Comparison of ENCODE assay signal across 10 cellular contexts in the genomic region with DNA sequence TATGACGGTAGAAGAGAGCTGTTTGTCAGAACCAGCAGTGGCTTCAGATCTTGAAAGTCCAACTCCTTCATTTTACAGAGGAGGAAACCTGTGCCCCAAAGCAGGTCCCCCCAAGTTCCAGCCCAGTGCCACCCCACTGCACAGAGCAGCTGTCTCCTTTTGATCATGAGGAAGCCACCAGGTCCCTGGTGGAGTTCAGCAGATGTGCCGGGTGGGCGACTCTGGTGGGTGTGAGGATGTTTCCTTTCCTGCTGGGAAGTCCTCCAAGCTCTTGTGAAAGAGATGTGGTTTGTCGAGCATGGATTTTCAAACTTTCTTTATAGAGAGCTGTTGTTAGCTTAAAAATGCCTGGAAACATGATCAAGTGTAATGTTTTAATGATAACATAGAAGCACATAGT. TPM values are rescaled to one million over a fixed set of nuclear protein-coding genes. Genes with fewer than 3 reads are reported as not detected.
DNase-seq lines count a peak whose midpoint lies in the region; ATAC-seq, FAIRE-seq and TF ChIP-seq lines count a peak whose summit lies in the region.
"Had no signal": no experiment of that assay in that cellular context is flagged by ENCODE, and none has a peak within 500 bp of the region (broad histone marks: within the 10 kb centered on the region; RNA-seq: fewer than 3 reads in every experiment).

No MANE protein-coding gene starts in this region.

- H3K4me3 Mint-ChIP-seq in memory B cell (peak overlapping the region; percentile 22), H9 (no peak overlapping the region)

- H4K20me1 ChIP-seq in HepG2 (ENCODE audit: insufficient read depth, low read length), result peaks cover 76% of the 10 kb centered on the region
- H4K20me1 ChIP-seq in H9 (ENCODE audit: control insufficient read depth, insufficient read depth, insufficient read length), result no peaks in the 10 kb centered on the region

- no peaks in the 10 kb centered on the region for H3K79me1 ChIP-seq in H9 (ENCODE audit: insufficient read depth, low read depth, low read length, poor library complexity, severe bottlenecking)

- no peak overlapping the region for H2BK15ac ChIP-seq in H9 (ENCODE audit: low read depth, low read length)

- BruUV-seq in HepG2 (replicated peaks; lab: Mats Ljungman, UMichigan), result no TSS peak

- 23% methylated on average over 4 of the region's 4 CpGs for whole genome bisulfite sequencing in liver
- WGBS in HepG2 (ENCODE audit: low lambda C conversion rate), result 84% methylated on average over 4 of the region's 4 CpGs
- no CpG with 5 or more reads among the region's 4 CpGs for WGBS in H9 (ENCODE audit: extremely low coverage, insufficient read length, low lambda C conversion rate)

- no peak for FAIRE-seq in HepG2 (lab: Jason Lieb, UNC)
- FAIRE-seq: K562 had no signal

- H3K27me3 ChIP-seq in liver (ENCODE audit: control insufficient read depth in 4 of 4, insufficient read depth in 4 of 4, low read length in 3 of 4) (no peaks in the 10 kb centered on the region), HepG2 (ENCODE audit: control insufficient read depth in 1 of 2, insufficient read depth in 2 of 2, low read length in 2 of 2) (no peaks in the 10 kb centered on the region), ascending aorta (no peaks in the 10 kb centered on the region), H9 (ENCODE audit: insufficient read depth, low read length) (no peaks in the 10 kb centered on the region)

- H3K4me3 ChIP-seq in liver (ENCODE audit: low read depth in 1 of 3, low read length in 3 of 3) (no peak overlapping the region), HepG2 (replicated peaks in 1 of 3; ENCODE audit: insufficient read depth in 1 of 3, low read depth in 2 of 3, low read length in 3 of 3) (no peak overlapping the region), ascending aorta (no peak overlapping the region)
- H3K4me3 ChIP-seq: K562 had no signal

- no peak overlapping the region for H3K4ac ChIP-seq in H9 (ENCODE audit: low read depth, low read length)

- H4K91ac ChIP-seq in H9 (ENCODE audit: insufficient read length, low read depth, low read length), result no peak overlapping the region

- no peak overlapping the region for H2BK120ac ChIP-seq in H9 (ENCODE audit: low read depth, low read length, poor library complexity, severe bottlenecking)

- H2AFZ ChIP-seq in HepG2 (ENCODE audit: low read length) (no peak overlapping the region), H9 (ENCODE audit: low read length) (no peak overlapping the region)

- H3K9ac ChIP-seq in liver (ENCODE audit: low read depth in 1 of 2, low read length in 2 of 2), result no peak overlapping the region
- no peak overlapping the region for H3K9ac ChIP-seq in HepG2 (ENCODE audit: insufficient read depth, low read depth, low read length)
- no peak overlapping the region for H3K9ac ChIP-seq in H9 (ENCODE audit: extremely low read depth, insufficient read length, low read length)

- no peak overlapping the region for H3K23ac ChIP-seq in H9 (ENCODE audit: insufficient read length, low read depth, low read length)

- H3K9me3 ChIP-seq in liver (ENCODE audit: control insufficient read depth in 4 of 4, low read length in 3 of 4) (no peaks in the 10 kb centered on the region), HepG2 (ENCODE audit: low read length) (no peaks in the 10 kb centered on the region), ascending aorta (no peaks in the 10 kb centered on the region), H9 (ENCODE audit: control insufficient read depth, low read depth, low read length) (no peaks in the 10 kb centered on the region)

- no peaks in the 10 kb centered on the region for H3K23me2 ChIP-seq in H9 (ENCODE audit: insufficient read length, low read depth, low read length, poor library complexity, severe bottlenecking)

- no peak overlapping the region for H2BK12ac ChIP-seq in H9 (ENCODE audit: insufficient read length, low read depth, low read length)

- DNase-seq in HepG2 (ENCODE audit: low spot score) (no peak), ascending aorta (ENCODE audit: low spot score in 2 of 2) (no peak), memory B cell (ENCODE audit: low spot score in 2 of 2) (no peak), left colon (no peak), H9 (no peak)
- DNase-seq: activated CD8-positive, alpha-beta memory T cell treated with anti-CD3 and anti-CD28 coated beads for 24 hours had no signal

- H3K4me2 ChIP-seq in HepG2 (ENCODE audit: low read depth, low read length) (no peak overlapping the region), H9 (ENCODE audit: insufficient read depth, insufficient read length, low read length) (no peak overlapping the region)

- H3K27ac ChIP-seq in liver (ENCODE audit: low read depth in 1 of 2, low read length in 2 of 2), result peak overlapping the region; percentile 45 to 69
- no peak overlapping the region for H3K27ac ChIP-seq in HepG2 (ENCODE audit: extremely low read length, insufficient read depth, low read length)
- H3K27ac ChIP-seq in ascending aorta, result peak overlapping the region; percentile 25 to 29
- H3K27ac ChIP-seq in H9 (ENCODE audit: insufficient read length, low read depth, low read length), result no peak overlapping the region

- no peak overlapping the region for H2BK5ac ChIP-seq in H9 (ENCODE audit: insufficient read length, low read length)

- H3K14ac ChIP-seq in H9 (ENCODE audit: insufficient read depth, low read length), result no peak overlapping the region; the same call in 1 of the 2 replicates

- ATAC-seq in HepG2 (no peak), memory B cell (ENCODE audit: low read depth) (no peak), left colon (no peak), HG02759 (IDR thresholded peaks at IDR 0.05; ENCODE audit: unreplicated experiment) (no peak), GM18861 (IDR thresholded peaks at IDR 0.05; ENCODE audit: unreplicated experiment) (no peak)
- ATAC-seq: K562 had no signal

- no peak for TF ChIP-seq CTCF in liver (IDR thresholded peaks at IDR 0.05; ENCODE audit: low read depth, low read length, missing input control)
- no peak for TF ChIP-seq CTCF in HepG2 (CRISPR knock-in tag; IDR thresholded peaks at IDR 0.05)
- TF ChIP-seq CTCF in ascending aorta (IDR thresholded peaks at IDR 0.05), result no peak
- no peak for TF ChIP-seq CTCF in H9 (conservative IDR thresholded peaks at IDR 0.05)

- H2AK5ac ChIP-seq in H9 (ENCODE audit: insufficient read length, low read length), result no peak overlapping the region

- H3K79me2 ChIP-seq in HepG2 (ENCODE audit: insufficient read depth, low read length) (peaks cover 82% of the 10 kb centered on the region), H9 (ENCODE audit: insufficient read depth, low read length) (no peaks in the 10 kb centered on the region)

- H4K5ac ChIP-seq in H9 (ENCODE audit: insufficient read length, low read depth, low read length), result no peak overlapping the region

- TF ChIP-seq EP300 in HepG2 (IDR thresholded peaks at IDR 0.05; ENCODE audit: low read depth in 2 of 2, low read length in 2 of 2), result no peak
- TF ChIP-seq EP300 in HepG2 (CRISPR knock-in tag; IDR thresholded peaks at IDR 0.05; ENCODE audit: borderline replicate concordance), result no peak

- no peak overlapping the region for H3K18ac ChIP-seq in H9 (ENCODE audit: insufficient read length, low read depth, low read length)

- in situ Hi-C loops in HepG2 (cut with HindIII; ENCODE audit: extremely low pct_ligation_motif_present, low pct_unique_long_range_greater_than_20kb), result no loop called here

- no peak overlapping the region for H2BK20ac ChIP-seq in H9 (ENCODE audit: low read depth, low read length, poor library complexity, severe bottlenecking)

- H3K4me1 ChIP-seq in liver (ENCODE audit: control insufficient read depth in 4 of 4, insufficient read depth in 4 of 4, low read length in 3 of 4) (peaks cover 11 to 50% (median 40%) of the 10 kb centered on the region in 4 donors), HepG2 (ENCODE audit: insufficient read depth, low read length) (peaks cover 75% of the 10 kb centered on the region), ascending aorta (peaks cover 20 to 79% of the 10 kb centered on the region in 2 donors), H9 (ENCODE audit: insufficient read depth, low read length) (no peaks in the 10 kb centered on the region)

- H3T11ph ChIP-seq in H9 (ENCODE audit: low read length), result no peak overlapping the region

- no peak for TF ChIP-seq POLR2A in HepG2 (IDR thresholded peaks at IDR 0.05; ENCODE audit: insufficient read depth in 1 of 2, low read depth in 2 of 2, low read length in 2 of 2)

- POLR2A ChIA-PET in HepG2 (lab: Yijun Ruan, JAX), result interaction anchor here (0.9 to 2.2 kb wide), 7 partner anchors 11 to 58 kb away, joined by 4 to 17 read pairs (median 6); a partner anchor contains a TSS

- intact Hi-C loops in HepG2 (cut with micrococcal nuclease; ENCODE audit: unreplicated experiment) (no loop called here), ascending aorta (cut with DNase I) (no loop called here), left colon (cut with DNase I, micrococcal nuclease) (no loop called here)

- no peak for TF ChIP-seq RAD21 in liver (IDR thresholded peaks at IDR 0.05)
- no peak for TF ChIP-seq RAD21 in HepG2 (CRISPR knock-in tag; IDR thresholded peaks at IDR 0.05)

- CTCF ChIA-PET in HepG2 (lab: Yijun Ruan, JAX; ENCODE audit: low intra/inter-chr PET ratio, low total read pairs), result no interaction called here

- H3K9me3 Mint-ChIP-seq in memory B cell, result peaks cover 2% of the 10 kb centered on the region
- no peaks in the 10 kb centered on the region for H3K9me3 Mint-ChIP-seq in H9

- H3K4me1 Mint-ChIP-seq in memory B cell (peaks cover 65% of the 10 kb centered on the region), H9 (peaks cover 11 to 25% of the 10 kb centered on the region in 2 experiments; a peak in 3 of 4 replicates)

- no peak overlapping the region for H4K8ac ChIP-seq in H9 (replicated peaks; ENCODE audit: insufficient read length, low read depth, low read length)

- no peaks in the 10 kb centered on the region for H3K36me3 ChIP-seq in liver (ENCODE audit: control insufficient read depth in 4 of 4, insufficient read depth in 3 of 4, low read depth in 1 of 4, low read length in 3 of 4)
- H3K36me3 ChIP-seq in HepG2 (replicated peaks in 1 of 2; ENCODE audit: control insufficient read depth in 1 of 2, insufficient read depth in 2 of 2, low read length in 2 of 2), result peaks cover 0 to 25% of the 10 kb centered on the region in 2 experiments; a peak in 3 of 5 replicates
- H3K36me3 ChIP-seq in ascending aorta, result no peaks in the 10 kb centered on the region

- no peak overlapping the region for H3K56ac ChIP-seq in H9 (ENCODE audit: insufficient read length, low read depth, low read length)

- H3K36me3 Mint-ChIP-seq in memory B cell (peaks cover 8% of the 10 kb centered on the region), H9 (ENCODE audit: insufficient read depth in 1 of 3, low read depth in 3 of 3) (no peaks in the 10 kb centered on the region)

- H3K27ac Mint-ChIP-seq in memory B cell (peak overlapping the region; percentile 97), H9 (peak overlapping the region in 1 of 3 experiments; percentile 39; a peak in 1 of 7 replicates)

- H3K27me3 Mint-ChIP-seq in memory B cell (no peaks in the 10 kb centered on the region), H9 (ENCODE audit: low read depth) (no peaks in the 10 kb centered on the region)

RNA-seq across cellular contexts. Expression of a gene that starts 52.0 kb away (rescaled TPM):
- 10 to 100 TPM in 1 of 2 donors, 1 to 10 TPM in 1; 4.0 to 12.2 TPM for total RNA-seq in liver
- polyA plus RNA-seq in liver, result 1 to 10 TPM; 5.2 to 5.7 TPM
- 8.6 and 10.0 TPM in 2 replicates for total RNA-seq in HepG2 (2016; rRNA removed; fragmentation: Illumina TruSeq; extraction: Trizol)
- 5.9 and 6.9 TPM in 2 replicates for total RNA-seq in HepG2 (2016; cell fraction: cytosol; rRNA removed; fragmentation: Illumina TruSeq; extraction: Trizol; ENCODE audit: low read depth)
- 8.6 and 9.2 TPM in 2 replicates for total RNA-seq in HepG2 (2016; cell fraction: insoluble cytoplasmic fraction; rRNA removed; fragmentation: Illumina TruSeq; extraction: Trizol)
- total RNA-seq in HepG2 (2016; cell fraction: membrane; rRNA removed; fragmentation: Illumina TruSeq; extraction: Trizol), result 6.1 and 6.5 TPM in 2 replicates
- 15.6 and 16.8 TPM in 2 replicates for total RNA-seq in HepG2 (2016; cell fraction: nucleus; rRNA removed; fragmentation: Illumina TruSeq; extraction: Trizol)
- 56.3 and 59.1 TPM in 2 replicates for polyA plus RNA-seq in HepG2 (2011; rRNA removed)
- 15.3 and 17.1 TPM in 2 replicates for polyA plus RNA-seq in HepG2 (2011; cell fraction: cytosol; rRNA removed)
- 92.6 and 110 TPM in 2 replicates for polyA plus RNA-seq in HepG2 (2011; cell fraction: nucleus; rRNA removed)
- polyA plus RNA-seq in HepG2 (2012), result 27.7 and 30.7 TPM in 2 replicates
- polyA plus RNA-seq in HepG2 (2016; cell fraction: cytosol; fragmentation: Illumina TruSeq; extraction: Trizol; ENCODE audit: low read depth), result 0.69 and 1.4 TPM in 2 replicates
- 9.8 and 12.0 TPM in 2 replicates for polyA plus RNA-seq in HepG2 (2016; cell fraction: insoluble cytoplasmic fraction; fragmentation: Illumina TruSeq; extraction: Trizol; ENCODE audit: low read depth)
- 2.7 and 3.7 TPM in 2 replicates for polyA plus RNA-seq in HepG2 (2016; cell fraction: membrane; fragmentation: Illumina TruSeq; extraction: Trizol; ENCODE audit: low read depth)
- 25.8 and 26.1 TPM in 2 replicates for polyA plus RNA-seq in HepG2 (2016; cell fraction: nucleus; fragmentation: Illumina TruSeq; extraction: Trizol; ENCODE audit: insufficient read depth, low read depth)
- polyA minus RNA-seq in HepG2 (2011; rRNA and poly(A)+ RNA removed; ENCODE audit: low replicate concordance), result 37.4 and 65.9 TPM in 2 replicates
- 17.8 and 26.2 TPM in 2 replicates for polyA minus RNA-seq in HepG2 (2011; cell fraction: cytosol; rRNA and poly(A)+ RNA removed)
- polyA minus RNA-seq in HepG2 (2011; cell fraction: nucleus; rRNA and poly(A)+ RNA removed), result 43.8 and 50.1 TPM in 2 replicates
- total RNA-seq in ascending aorta, result 89.3 TPM
- total RNA-seq in left colon, result 10 to 100 TPM; 33.3 to 60.7 TPM
- total RNA-seq in H9 (2021), result 25.9 and 26.7 TPM in 2 replicates

Comparison
In these comparisons a context has a peak if more than half of its experiments do, and no peak if none do; other contexts are left out.
1. H3K27ac ChIP-seq: peak in liver (2 of 2) and ascending aorta (2 of 2); none in HepG2 (single experiment) and H9 (single experiment).